8 cellular contexts compared by ENCODE assay signal in the genomic region with DNA sequence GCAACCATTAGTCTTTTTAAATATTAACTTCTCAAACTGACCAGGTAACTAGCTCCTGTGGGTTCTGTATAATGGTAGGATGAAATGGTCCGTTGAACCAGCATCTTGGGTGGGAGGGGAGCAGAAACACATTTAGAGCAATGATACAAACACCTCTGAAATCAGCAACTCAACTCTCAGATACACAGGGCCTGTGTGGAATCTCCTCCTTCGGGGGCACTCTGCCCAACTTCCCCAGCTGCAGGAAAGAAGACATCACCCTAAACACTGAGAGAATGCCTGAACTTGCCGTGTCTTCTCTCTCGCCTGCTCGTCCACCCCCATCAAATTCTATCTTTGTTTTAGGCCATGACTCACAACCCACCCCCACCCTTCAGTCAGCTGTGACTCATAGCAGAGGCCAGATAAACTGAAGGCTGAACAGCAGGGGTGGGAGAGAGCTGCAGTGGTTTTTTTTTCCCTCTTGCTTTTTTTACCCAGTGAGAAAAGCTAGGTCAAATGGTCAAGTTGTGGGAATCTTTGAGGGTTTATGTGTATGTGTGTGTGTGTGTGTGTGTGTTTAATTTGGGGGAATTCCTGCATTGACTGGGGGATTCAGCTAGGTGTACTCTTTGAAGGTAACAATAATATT.
DNase-seq lines count a peak whose midpoint lies in the region; ATAC-seq and TF ChIP-seq lines count a peak whose summit lies in the region.

No MANE protein-coding gene starts in this region.

- H4K20me1 ChIP-seq in OCI-LY7 (ENCODE audit: insufficient read depth, low read length): no peaks in the 10 kb centered on the region

- intact Hi-C loops in OCI-LY7 (cut with micrococcal nuclease; ENCODE audit: unreplicated experiment): no loop called here

- no peaks in the 10 kb centered on the region for H3K9me2 ChIP-seq in OCI-LY7 (ENCODE audit: insufficient read depth, low read length)

- TF ChIP-seq CTCF in HFF-Myc (IDR thresholded peaks at IDR 0.05; ENCODE audit: low read depth, low read length, missing control alignments): no peak
- no peak for TF ChIP-seq CTCF in OCI-LY7 (conservative IDR thresholded peaks at IDR 0.05; ENCODE audit: low read length)

- ATAC-seq in HG02970 (IDR thresholded peaks at IDR 0.05; ENCODE audit: low FRiP score, unreplicated experiment) (no peak), GM19455 (IDR thresholded peaks at IDR 0.05; ENCODE audit: unreplicated experiment) (no peak)

- no peak overlapping the region for H3K27ac ChIP-seq in OCI-LY7 (ENCODE audit: low read depth, low read length, poor library complexity, severe bottlenecking)

- DNase-seq in EH (ENCODE audit: low read depth) (peak; percentile 98), HFF-Myc (ENCODE audit: extremely low read depth, low read depth) (peak; percentile 75), NCI-H446 (lab: John Stamatoyannopoulos, UW) (peak; percentile 10 to 61), dedifferentiated amniotic fluid mesenchymal stem cell (ENCODE audit: extremely low spot score) (peak; percentile 79), medulla oblongata (ENCODE audit: extremely low spot score) (peak; percentile 16), OCI-LY7 (ENCODE audit: low spot score) (no peak)

- H3K4me1 ChIP-seq in OCI-LY7 (ENCODE audit: insufficient read depth, low read length, poor library complexity, severe bottlenecking): no peaks in the 10 kb centered on the region

- no peak overlapping the region for H2AFZ ChIP-seq in OCI-LY7 (ENCODE audit: low read length)

- CTCF ChIA-PET in OCI-LY7 (lab: Charles Lee; ENCODE audit: unreplicated experiment): interaction anchor here (0.7 kb wide), 1 partner anchor 9 kb away, joined by 3 read pairs; no protein-coding TSS in a partner anchor

- POLR2A ChIA-PET in OCI-LY7 (lab: Charles Lee): no interaction called here

- no peaks in the 10 kb centered on the region for H3K9me3 ChIP-seq in OCI-LY7 (ENCODE audit: low read length)

- BruUV-seq in OCI-LY7 (replicated peaks; lab: Mats Ljungman, UMichigan): no TSS peak

- no peak overlapping the region for H3K4me2 ChIP-seq in OCI-LY7 (ENCODE audit: low read length)

- no peaks in the 10 kb centered on the region for H3K36me3 ChIP-seq in OCI-LY7 (ENCODE audit: insufficient read depth, low read length)

- no peaks in the 10 kb centered on the region for H3K79me2 ChIP-seq in OCI-LY7 (ENCODE audit: insufficient read depth, low read depth, low read length)

- H3K4me3 ChIP-seq in HFF-Myc (replicated peaks; ENCODE audit: low read depth, low read length) (no peak overlapping the region), OCI-LY7 (ENCODE audit: low read depth, low read length, poor library complexity, severe bottlenecking) (no peak overlapping the region)
